Comparison of ENCODE assay signal across 11 cellular contexts in genomic region chr19:48656840-48657474, GRCh38. TPM values are rescaled to one million over a fixed set of nuclear protein-coding genes. Genes with fewer than 3 reads are reported as not detected.
DNase-seq lines count a peak whose midpoint lies in the region; ATAC-seq, FAIRE-seq and TF ChIP-seq lines count a peak whose summit lies in the region.
"Had no signal": no experiment of that assay in that cellular context is flagged by ENCODE, and none has a peak within 500 bp of the region (broad histone marks: within the 10 kb centered on the region; RNA-seq: fewer than 3 reads in every experiment).

No MANE protein-coding gene starts in this region.

- H3K4me2 ChIP-seq in fibroblast of lung (ENCODE audit: extremely low read depth, insufficient read depth, low read length) = no peak overlapping the region

- H3K36me3 ChIP-seq in SK-N-MC (ENCODE audit: insufficient read depth, low read length) (no peaks in the 10 kb centered on the region), fibroblast of lung (ENCODE audit: control insufficient read depth, insufficient read depth, low read length) (no peaks in the 10 kb centered on the region)

- H2AFZ ChIP-seq in fibroblast of lung (ENCODE audit: low read length) = no peak overlapping the region

- peak overlapping the region; percentile 17 for H3K9ac ChIP-seq in SK-N-MC (ENCODE audit: insufficient read length)
- no peak overlapping the region for H3K9ac ChIP-seq in fibroblast of lung (ENCODE audit: insufficient read depth, low read length)

- no peak overlapping the region for H3K4me3 ChIP-seq in SK-N-MC
- no peak overlapping the region for H3K4me3 ChIP-seq in fibroblast of lung (replicated peaks in 1 of 4; ENCODE audit: control extremely low read depth in 1 of 4, insufficient read depth in 1 of 4, low read depth in 3 of 4, low read length in 4 of 4)

- peak; percentile 73 for ATAC-seq in sciatic nerve
- ATAC-seq in GM19351 (IDR thresholded peaks at IDR 0.05; ENCODE audit: unreplicated experiment) = no peak
- ATAC-seq in GM19467 (IDR thresholded peaks at IDR 0.05; ENCODE audit: unreplicated experiment) = no peak
- no peak for ATAC-seq in GM18858 (IDR thresholded peaks at IDR 0.05; ENCODE audit: unreplicated experiment)

- FAIRE-seq in H54 (lab: Jason Lieb, UNC) = peak; percentile 60

- H3K27ac ChIP-seq in SK-N-MC (no peak overlapping the region), fibroblast of lung (ENCODE audit: insufficient read depth, low read length) (peak overlapping the region; percentile 22)

- no peak for TF ChIP-seq CTCF in fibroblast of lung (conservative IDR thresholded peaks at IDR 0.05 in 1 of 2, IDR thresholded peaks at IDR 0.05 in 1 of 2; ENCODE audit: low read depth in 1 of 2, low read length in 2 of 2)

- no peaks in the 10 kb centered on the region for H3K27me3 ChIP-seq in fibroblast of lung (ENCODE audit: control insufficient read depth, insufficient read depth, low read length)

- H3K4me1 ChIP-seq in fibroblast of lung (ENCODE audit: control insufficient read depth, extremely low read depth, insufficient read depth, low read length) = peaks cover 9% of the 10 kb centered on the region

- no peaks in the 10 kb centered on the region for H4K20me1 ChIP-seq in fibroblast of lung (ENCODE audit: control insufficient read depth, extremely low read depth, insufficient read depth, low read length)

- DNase-seq in H54 (ENCODE audit: insufficient read length, low spot score) = peak; percentile 65
- DNase-seq in SK-N-MC (ENCODE audit: low read depth, low spot score) = no peak
- DNase-seq in fibroblast of lung (ENCODE audit: low read depth in 2 of 2) = peak; percentile 93
- DNase-seq in sciatic nerve (ENCODE audit: low spot score) = no peak
- DNase-seq in activated T-cell treated with anti-CD3 and anti-CD28 coated beads, Interleukin-2, amount 50 U/mL, for 1 hour = no peak
- DNase-seq: glutamatergic neuron, Karpas-422, substantia nigra had no signal

- H3K9me3 ChIP-seq in SK-N-MC (ENCODE audit: low read depth, low read length) (no peaks in the 10 kb centered on the region), fibroblast of lung (ENCODE audit: control insufficient read depth, insufficient read depth, low read depth, low read length) (no peaks in the 10 kb centered on the region)

- no peaks in the 10 kb centered on the region for H3K79me2 ChIP-seq in fibroblast of lung (ENCODE audit: control insufficient read depth, insufficient read depth, low read length)

- TF ChIP-seq POLR2A in H54 (IDR thresholded peaks at IDR 0.05; ENCODE audit: low read depth, low read length) = no peak

- intact Hi-C loops in sciatic nerve (cut with DNase I) = no loop called here

RNA-seq across cellular contexts. Expression of gene CA11, which starts 11.0 kb away (rescaled TPM):
- total RNA-seq in fibroblast of lung (2.3 and 4.1 TPM in 2 replicates), sciatic nerve (10.5 TPM)
- polyA plus RNA-seq in fibroblast of lung = 1.5 and 1.7 TPM in 2 replicates
- polyA plus RNA-seq in fibroblast of lung (2012) = 10.1 and 11.4 TPM in 2 replicates
- polyA minus RNA-seq in fibroblast of lung (ENCODE audit: low replicate concordance) = 1.7 TPM in 1 of 2 replicates, not detected in the other

RNA-seq across cellular contexts. Expression of gene NTN5, which starts 15.9 kb away (rescaled TPM):
- under 0.01 and 0.51 TPM in 2 replicates for total RNA-seq in fibroblast of lung
- polyA plus RNA-seq in fibroblast of lung = 0.03 and 0.10 TPM in 2 replicates
- 0.08 and 0.14 TPM in 2 replicates for polyA plus RNA-seq in fibroblast of lung (2012)
- polyA minus RNA-seq in fibroblast of lung (ENCODE audit: low replicate concordance) = not detected in 2 replicates
- total RNA-seq in sciatic nerve = 1.4 TPM

RNA-seq across cellular contexts. Expression of gene DBP, which starts 19.8 kb away (rescaled TPM):
- 17.2 and 23.6 TPM in 2 replicates for total RNA-seq in fibroblast of lung
- 3.2 and 4.8 TPM in 2 replicates for polyA plus RNA-seq in fibroblast of lung
- polyA plus RNA-seq in fibroblast of lung (2012) = 6.0 and 11.1 TPM in 2 replicates
- polyA minus RNA-seq in fibroblast of lung (ENCODE audit: low replicate concordance) = 1.6 and 6.7 TPM in 2 replicates
- total RNA-seq in sciatic nerve = 13.7 TPM

RNA-seq across cellular contexts. Expression of gene SPHK2, which starts 37.7 kb away (rescaled TPM):
- total RNA-seq in fibroblast of lung (5.1 and 9.6 TPM in 2 replicates), sciatic nerve (21.5 TPM)
- polyA plus RNA-seq in fibroblast of lung = 3.4 and 5.7 TPM in 2 replicates
- polyA plus RNA-seq in fibroblast of lung (2012) = 6.5 and 13.9 TPM in 2 replicates
- 4.5 and 6.4 TPM in 2 replicates for polyA minus RNA-seq in fibroblast of lung (ENCODE audit: low replicate concordance)

RNA-seq across cellular contexts. Expression of gene RPL18, which starts 38.0 kb away (rescaled TPM):
- total RNA-seq in fibroblast of lung = 2,017 and 2,054 TPM in 2 replicates
- 1,166 and 1,578 TPM in 2 replicates for polyA plus RNA-seq in fibroblast of lung
- polyA plus RNA-seq in fibroblast of lung (2012) = 2,372 and 2,688 TPM in 2 replicates
- 1,142 and 1,357 TPM in 2 replicates for polyA minus RNA-seq in fibroblast of lung (ENCODE audit: low replicate concordance)
- total RNA-seq in sciatic nerve = 789 TPM

Comparison
In these comparisons a context has a peak if more than half of its experiments do, and no peak if none do; other contexts are left out.
1. DNase-seq: peak in H54 (single experiment) and fibroblast of lung (2 of 2); none in SK-N-MC (single experiment), sciatic nerve (single experiment) and activated T-cell treated with anti-CD3 and anti-CD28 coated beads, Interleukin-2, amount 50 U/mL, for 1 hour (single experiment).